ENCODE assay signal across 12 cellular contexts in genomic region chr22:37189011-37189466, GRCh38. TPM values are rescaled to one million over a fixed set of nuclear protein-coding genes. Genes with fewer than 3 reads are reported as not detected.
DNase-seq lines count a peak whose midpoint lies in the region; ATAC-seq and TF ChIP-seq lines count a peak whose summit lies in the region.
"Had no signal": no experiment of that assay in that cellular context is flagged by ENCODE, and none has a peak within 500 bp of the region (broad histone marks: within the 10 kb centered on the region; RNA-seq: fewer than 3 reads in every experiment).

No MANE protein-coding gene starts in this region.

- peak overlapping the region; percentile 89 for H3K9ac ChIP-seq in mesenchymal stem cell (ENCODE audit: low read length)

- no peak overlapping the region for H3K4me2 ChIP-seq in mesenchymal stem cell (ENCODE audit: low read length, poor library complexity, severe bottlenecking)

- no peak for TF ChIP-seq CTCF in heart right ventricle (IDR thresholded peaks at IDR 0.05)
- no peak for TF ChIP-seq CTCF in cardiac fibroblast (IDR thresholded peaks at IDR 0.05; ENCODE audit: low read depth, low read length)
- TF ChIP-seq CTCF in uterus (IDR thresholded peaks at IDR 0.05) = no peak

- peak in 1 of 2 donors; percentile 28 for TF ChIP-seq POLR2A in uterus (IDR thresholded peaks at IDR 0.05)

- H3K27ac ChIP-seq in heart right ventricle (peak overlapping the region in 9 of 10 donors; percentile 79 to 92 (median 86)), mesenchymal stem cell (ENCODE audit: low read length, poor library complexity, severe bottlenecking) (no peak overlapping the region), uterus (peak overlapping the region; percentile 93 to 96)

- no peak overlapping the region for H3K14ac ChIP-seq in mesenchymal stem cell (ENCODE audit: low read length in 2 of 2)

- H3K4me3 ChIP-seq in heart right ventricle = peak overlapping the region in 5 of 10 donors; percentile 31 to 55 (median 48)
- H3K4me3 ChIP-seq in cardiac fibroblast (replicated peaks in 1 of 2; ENCODE audit: low read depth in 2 of 2, low read length in 2 of 2) = no peak overlapping the region
- peak overlapping the region in 1 of 2 experiments; percentile 85 for H3K4me3 ChIP-seq in mesenchymal stem cell (ENCODE audit: insufficient read depth in 1 of 2, low read depth in 1 of 2, low read length in 2 of 2)
- no peak overlapping the region for H3K4me3 ChIP-seq in uterus

- H3K4me1 ChIP-seq in heart right ventricle (peaks cover 18 to 69% (median 53%) of the 10 kb centered on the region in 9 donors), mesenchymal stem cell (ENCODE audit: control insufficient read depth, insufficient read depth, low read depth, low read length) (peaks cover 17% of the 10 kb centered on the region), uterus (peaks cover 12 to 25% of the 10 kb centered on the region in 2 donors)

- H3K9me3 ChIP-seq in heart right ventricle (no peaks in the 10 kb centered on the region), mesenchymal stem cell (ENCODE audit: control insufficient read depth, low read length) (no peaks in the 10 kb centered on the region), uterus (no peaks in the 10 kb centered on the region)

- peak overlapping the region in 1 of 2 experiments; percentile 82 for H3K18ac ChIP-seq in mesenchymal stem cell (ENCODE audit: low read depth in 1 of 2, low read length in 2 of 2)

- WGBS in heart right ventricle, 2 donors = 48 to 65% methylated on average over 2 of the region's 2 CpGs
- WGBS in mesenchymal stem cell = 71% methylated on average over 1 of the region's 2 CpGs

- peak overlapping the region; percentile 33 to 57 for H3K4ac ChIP-seq in mesenchymal stem cell (ENCODE audit: low read depth in 1 of 2, low read length in 2 of 2)

- no peak overlapping the region for H4K8ac ChIP-seq in mesenchymal stem cell (ENCODE audit: low read length)

- no peak for DNase-seq in heart right ventricle
- DNase-seq in Right ventricle myocardium superior = no peak
- peak; percentile 58 to 83 for DNase-seq in cardiac fibroblast (ENCODE audit: low read depth in 2 of 2)
- DNase-seq in mesenchymal stem cell = peak; percentile 51
- DNase-seq in uterus = no peak
- DNase-seq in mesenteric fat pad (ENCODE audit: low spot score) = no peak
- DNase-seq in GM03348 (ENCODE audit: low spot score) = no peak
- DNase-seq in HuH-7 (ENCODE audit: low spot score) = no peak
- DNase-seq: activated effector memory CD4-positive, alpha-beta T cell treated with anti-CD3 and anti-CD28 coated beads, Interleukin-2, amount 50 U/mL, for 16 hours; AML-193; MV-4-11; T-cell had no signal

- H2BK15ac ChIP-seq in mesenchymal stem cell (ENCODE audit: low read depth, poor library complexity, severe bottlenecking) = no peak overlapping the region

- peak overlapping the region in 1 of 2 experiments; percentile 83 for H2BK12ac ChIP-seq in mesenchymal stem cell (ENCODE audit: low read length in 2 of 2)

- H3K36me3 ChIP-seq in heart right ventricle (peaks cover 0 to 6% (median 0%) of the 10 kb centered on the region in 9 donors), mesenchymal stem cell (ENCODE audit: control insufficient read depth in 1 of 2, insufficient read depth in 2 of 2, low read depth in 1 of 2, low read length in 2 of 2) (peaks cover 10 to 16% of the 10 kb centered on the region in 2 experiments), uterus (no peaks in the 10 kb centered on the region)

- H3K27me3 ChIP-seq in heart right ventricle = no peaks in the 10 kb centered on the region
- H3K27me3 ChIP-seq in mesenchymal stem cell (ENCODE audit: control insufficient read depth in 1 of 2, insufficient read depth in 1 of 2, low read length in 2 of 2) = no peaks in the 10 kb centered on the region
- H3K27me3 ChIP-seq in uterus = no peaks in the 10 kb centered on the region

- peak in 4 of 8 donors; percentile 2 to 41 (median 16) for ATAC-seq in heart right ventricle
- no peak for ATAC-seq in Right ventricle myocardium superior (ENCODE audit: poor library complexity)
- ATAC-seq: T-cell had no signal

- H2AFZ ChIP-seq in mesenchymal stem cell (ENCODE audit: low read depth, low read length) = no peak overlapping the region

- H3K79me1 ChIP-seq in mesenchymal stem cell (replicated peaks; ENCODE audit: low read length, poor library complexity, severe bottlenecking) = peaks cover 4% of the 10 kb centered on the region

- H2BK120ac ChIP-seq in mesenchymal stem cell (ENCODE audit: low read depth, low read length) = no peak overlapping the region

- no peak overlapping the region for H3K23ac ChIP-seq in mesenchymal stem cell (ENCODE audit: low read length in 2 of 2)

- H2BK5ac ChIP-seq in mesenchymal stem cell (ENCODE audit: low read depth, low read length, poor library complexity, severe bottlenecking) = no peak overlapping the region

- intact Hi-C loops in heart right ventricle (cut with DNase I) (no loop called here), Right ventricle myocardium superior (cut with DNase I) (no loop called here), uterus (cut with DNase I; ENCODE audit: low total_unique reads) (no loop called here)

- peak overlapping the region; percentile 27 for H4K91ac ChIP-seq in mesenchymal stem cell (ENCODE audit: low read length)

- H2AK5ac ChIP-seq in mesenchymal stem cell (ENCODE audit: low read length, severe bottlenecking) = peak overlapping the region; percentile 35

RNA-seq across cellular contexts. Expression of gene C1QTNF6, which starts 1.0 kb away (rescaled TPM):
- total RNA-seq in heart right ventricle = 1 to 10 TPM in 8 of 10 donors, under 1 TPM in 2; 0.51 to 6.4 (median 1.4) TPM
- 1 to 10 TPM; 2.9 to 4.1 TPM for polyA plus RNA-seq in heart right ventricle
- 1.5 TPM for total RNA-seq in Right ventricle myocardium superior
- 38.2 TPM for polyA plus RNA-seq in mesenchymal stem cell (2013, experiment 1 of 2)
- polyA plus RNA-seq in mesenchymal stem cell (2013, experiment 2 of 2) = 37.9 TPM
- 10 to 100 TPM in 1 of 4 donors, 1 to 10 TPM in 2, under 1 TPM in 1; 0.29 to 16.0 (median 3.1) TPM for total RNA-seq in uterus
- 1.3 TPM for total RNA-seq in mesenteric fat pad

RNA-seq across cellular contexts. Expression of gene SSTR3, which starts 23.2 kb away (rescaled TPM):
- total RNA-seq in heart right ventricle = not detected
- not detected for polyA plus RNA-seq in heart right ventricle
- total RNA-seq in Right ventricle myocardium superior = not detected
- not detected for polyA plus RNA-seq in mesenchymal stem cell (2013, experiment 1 of 2)
- polyA plus RNA-seq in mesenchymal stem cell (2013, experiment 2 of 2) = not detected
- total RNA-seq in uterus = 1 to 10 TPM in 2 of 4 donors, under 1 TPM in 1, not detected in 1; under 0.01 to 5.8 (median 3.1) TPM
- not detected for total RNA-seq in mesenteric fat pad

RNA-seq across cellular contexts. Expression of gene IL2RB, which starts 39.3 kb away (rescaled TPM):
- total RNA-seq in heart right ventricle (10 to 100 TPM in 1 of 10 donors, 1 to 10 TPM in 3, under 1 TPM in 6; 0.19 to 10.3 (median 0.75) TPM), Right ventricle myocardium superior (0.75 TPM), uterus (1 to 10 TPM in 1 of 4 donors, under 1 TPM in 1, not detected in 2; 0.48 to 1.6 TPM), mesenteric fat pad (1.7 TPM)
- under 1 TPM; 0.16 to 0.22 TPM for polyA plus RNA-seq in heart right ventricle
- polyA plus RNA-seq in mesenchymal stem cell (2013, experiment 1 of 2) = 4.9 TPM
- polyA plus RNA-seq in mesenchymal stem cell (2013, experiment 2 of 2) = 5.1 TPM

RNA-seq across cellular contexts. Expression of gene RAC2, which starts 55.0 kb away (rescaled TPM):
- total RNA-seq in heart right ventricle (10 to 100 TPM in 1 of 10 donors, 1 to 10 TPM in 9; 1.1 to 37.1 (median 3.5) TPM), Right ventricle myocardium superior (4.1 TPM), uterus (1 to 10 TPM; 2.4 to 6.7 (median 4.5) TPM), mesenteric fat pad (26.1 TPM)
- polyA plus RNA-seq in heart right ventricle = 1 to 10 TPM; 1.4 to 5.0 TPM
- polyA plus RNA-seq in mesenchymal stem cell (2013, experiment 1 of 2) = 121 TPM
- 117 TPM for polyA plus RNA-seq in mesenchymal stem cell (2013, experiment 2 of 2)

Comparison
In these comparisons a context has a peak if more than half of its experiments do, and no peak if none do; other contexts are left out.
1. DNase-seq: peak in cardiac fibroblast (2 of 2) and mesenchymal stem cell (single experiment); none in heart right ventricle (0 of 2), Right ventricle myocardium superior (single experiment), uterus (0 of 2), mesenteric fat pad (single experiment), GM03348 (single experiment) and HuH-7 (single experiment).